9 cellular contexts compared by ENCODE assay signal in genomic region chr7:48101880-48102448, GRCh38. TPM values are rescaled to one million over a fixed set of nuclear protein-coding genes. Genes with fewer than 3 reads are reported as not detected.
DNase-seq lines count a peak whose midpoint lies in the region; ATAC-seq and TF ChIP-seq lines count a peak whose summit lies in the region.
"Had no signal": no experiment of that assay in that cellular context is flagged by ENCODE, and none has a peak within 500 bp of the region (broad histone marks: within the 10 kb centered on the region; RNA-seq: fewer than 3 reads in every experiment).

No MANE protein-coding gene starts in this region.

- H3F3A ChIP-seq in OCI-LY1 (ENCODE audit: insufficient read depth, low read length) = no peaks in the 10 kb centered on the region

- no peak overlapping the region for H3K27ac ChIP-seq in OCI-LY1 (ENCODE audit: low read depth, low read length, poor library complexity, severe bottlenecking)

- intact Hi-C loops in sciatic nerve (cut with DNase I) = loop anchor here (10.0 kb wide), 1 partner anchor 157 kb away; the partner anchor contains the start of gene PKD1L1

- no peaks in the 10 kb centered on the region for H4K20me1 ChIP-seq in OCI-LY1 (ENCODE audit: insufficient read depth, low read length)

- ATAC-seq in effector memory CD8-positive, alpha-beta T cell (replicated peaks) = peak; percentile 41
- ATAC-seq in sciatic nerve (no peak), HG03135 (IDR thresholded peaks at IDR 0.05; ENCODE audit: unreplicated experiment) (no peak)

- no peak overlapping the region for H3K9ac ChIP-seq in OCI-LY1 (ENCODE audit: low read length)

- peak; percentile 62 for TF ChIP-seq CTCF in OCI-LY1 (IDR thresholded peaks at IDR 0.05; ENCODE audit: low read length)

- no peaks in the 10 kb centered on the region for H3K9me2 ChIP-seq in OCI-LY1 (ENCODE audit: low read depth, low read length)

- H3K4me3 Mint-ChIP-seq in effector memory CD8-positive, alpha-beta T cell = no peak overlapping the region
- H3K4me3 Mint-ChIP-seq: memory B cell had no signal

- peaks cover 20% of the 10 kb centered on the region for H3K36me3 ChIP-seq in OCI-LY1 (ENCODE audit: insufficient read depth, low read length)

- H3K79me2 ChIP-seq in OCI-LY1 (ENCODE audit: insufficient read depth, low read length) = no peaks in the 10 kb centered on the region

- H3K9me3 Mint-ChIP-seq in effector memory CD8-positive, alpha-beta T cell = no peaks in the 10 kb centered on the region
- H3K9me3 Mint-ChIP-seq: memory B cell had no signal

- H3K4me1 ChIP-seq in OCI-LY1 (ENCODE audit: insufficient read depth, low read length, severe bottlenecking) = no peaks in the 10 kb centered on the region

- H3K9me3 ChIP-seq in OCI-LY1 (ENCODE audit: low read length) = no peaks in the 10 kb centered on the region

- H3K4me1 Mint-ChIP-seq in effector memory CD8-positive, alpha-beta T cell (ENCODE audit: low read depth in 2 of 2) = peaks cover 45 to 50% of the 10 kb centered on the region in 2 donors
- H3K4me1 Mint-ChIP-seq: memory B cell had no signal

- peak; percentile 60 for DNase-seq in activated CD4-positive, alpha-beta T cell treated with anti-CD3 and anti-CD28 coated beads for 48 hours
- no peak for DNase-seq in activated CD4-positive, alpha-beta T cell treated with anti-CD3 and anti-CD28 coated beads, Interleukin-2, amount 50 U/mL, for 4 hours
- DNase-seq in effector memory CD8-positive, alpha-beta T cell = no peak
- DNase-seq in sciatic nerve (ENCODE audit: low spot score) (peak; percentile 38), NCI-H1930 (lab: John Stamatoyannopoulos, UW) (no peak)
- DNase-seq in activated CD4-positive, CD25-positive, alpha-beta regulatory T cell treated with anti-CD3 and anti-CD28 coated beads, Interleukin-2, amount 50 U/mL, for 72 hours = no peak

- H3K4me3 ChIP-seq in OCI-LY1 (ENCODE audit: low read depth, low read length, poor library complexity, severe bottlenecking) = no peak overlapping the region

- no peak overlapping the region for H3K4me2 ChIP-seq in OCI-LY1 (ENCODE audit: low read length)

- peaks cover 90% of the 10 kb centered on the region for H3K36me3 Mint-ChIP-seq in effector memory CD8-positive, alpha-beta T cell (ENCODE audit: insufficient read depth)

- H3K27ac Mint-ChIP-seq in effector memory CD8-positive, alpha-beta T cell = peak overlapping the region; percentile 92
- H3K27ac Mint-ChIP-seq: memory B cell had no signal

- H3K27me3 Mint-ChIP-seq in effector memory CD8-positive, alpha-beta T cell = no peaks in the 10 kb centered on the region
- H3K27me3 Mint-ChIP-seq: memory B cell had no signal

- no peaks in the 10 kb centered on the region for H3K27me3 ChIP-seq in OCI-LY1 (ENCODE audit: insufficient read depth, low read length)

- no peak overlapping the region for H2AFZ ChIP-seq in OCI-LY1 (ENCODE audit: low read length)

RNA-seq across cellular contexts. Expression of gene UPP1, which starts 12.9 kb away (rescaled TPM):
- total RNA-seq in sciatic nerve = 24.3 TPM

Comparison
In these comparisons a context has a peak if more than half of its experiments do, and no peak if none do; other contexts are left out.
1. DNase-seq: peak in activated CD4-positive, alpha-beta T cell treated with anti-CD3 and anti-CD28 coated beads for 48 hours (single experiment) and sciatic nerve (single experiment); none in activated CD4-positive, alpha-beta T cell treated with anti-CD3 and anti-CD28 coated beads, Interleukin-2, amount 50 U/mL, for 4 hours (0 of 2), effector memory CD8-positive, alpha-beta T cell (0 of 3), NCI-H1930 (0 of 2) and activated CD4-positive, CD25-positive, alpha-beta regulatory T cell treated with anti-CD3 and anti-CD28 coated beads, Interleukin-2, amount 50 U/mL, for 72 hours (single experiment).